2 cellular contexts compared by ENCODE assay signal in the genomic region with DNA sequence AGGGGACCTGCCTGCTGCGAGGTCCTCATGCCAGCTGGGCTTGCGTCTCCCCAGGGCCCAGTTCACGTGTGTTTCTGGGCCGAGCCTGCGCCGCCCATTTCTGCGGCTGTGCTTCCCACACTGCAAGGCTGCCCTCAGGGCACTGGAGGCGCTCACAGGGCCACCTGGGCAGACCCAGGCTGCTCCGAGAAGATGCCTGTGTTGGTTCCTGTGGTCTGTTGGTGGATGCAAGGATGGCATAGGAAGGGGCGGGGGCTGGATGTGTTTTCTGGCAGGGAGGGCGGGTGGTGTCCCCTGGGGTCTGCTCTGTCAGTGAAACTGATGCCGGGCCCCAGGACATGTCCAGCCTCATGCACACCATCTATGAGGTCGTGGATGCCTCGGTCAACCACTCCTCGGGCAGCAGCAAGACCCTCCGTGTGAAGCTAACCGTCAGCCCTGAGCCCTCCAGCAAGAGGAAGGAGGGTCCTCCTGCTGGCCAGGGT.
TF ChIP-seq lines count a peak whose summit lies in the region.

No MANE protein-coding gene starts in this region.

TF ChIP-seq in HepG2, 621 proteins besides CTCF, POLR2A, EP300 and RAD21:
- TF ChIP-seq KLF11 (CRISPR knock-in tag; IDR thresholded peaks at IDR 0.05) (no peak), ZNF776 (CRISPR knock-in tag; IDR thresholded peaks at IDR 0.05) (no peak), ZSCAN12 (CRISPR knock-in tag; IDR thresholded peaks at IDR 0.05) (no peak), NFE2 (CRISPR knock-in tag; IDR thresholded peaks at IDR 0.05) (no peak)
TF ChIP-seq in HepG2: peak in this region for 0.

TF ChIP-seq in H1, 55 proteins besides CTCF, POLR2A, EP300 and RAD21:
- TF ChIP-seq NANOG (IDR thresholded peaks at IDR 0.05; ENCODE audit: insufficient read depth, low read depth, low read length, poor library complexity, severe bottlenecking) (no peak), RXRA (IDR thresholded peaks at IDR 0.05; ENCODE audit: insufficient read depth, low read depth, low read length) (no peak), KDM4A (IDR thresholded peaks at IDR 0.05; ENCODE audit: low read depth, low read length, severe bottlenecking) (no peak), HDAC2 (IDR thresholded peaks at IDR 0.05; ENCODE audit: borderline replicate concordance in 1 of 2, low read depth in 2 of 2, low read length in 2 of 2) (no peak), GABPA (IDR thresholded peaks at IDR 0.05; ENCODE audit: borderline replicate concordance, insufficient read depth, low read length) (no peak), FOSL1 (IDR thresholded peaks at IDR 0.05; ENCODE audit: insufficient read depth, low read depth, low read length) (no peak), GTF2F1 (IDR thresholded peaks at IDR 0.05; ENCODE audit: borderline replicate concordance, low read depth, low read length) (no peak), TAF7 (optimal IDR thresholded peaks at IDR 0.05; ENCODE audit: borderline replicate concordance, low read depth, low read length) (no peak), NRF1 (IDR thresholded peaks at IDR 0.05; ENCODE audit: low read depth, low read length) (no peak), CEBPB (IDR thresholded peaks at IDR 0.05; ENCODE audit: low read depth, low read length) (no peak), SRF (IDR thresholded peaks at IDR 0.05; ENCODE audit: low read depth, low read length) (no peak), RFX5 (IDR thresholded peaks at IDR 0.05; ENCODE audit: borderline replicate concordance, low read depth, low read length) (no peak), JUN (IDR thresholded peaks at IDR 0.05; ENCODE audit: low read depth, low read length) (no peak)
- TF ChIP-seq, protein P1, sequence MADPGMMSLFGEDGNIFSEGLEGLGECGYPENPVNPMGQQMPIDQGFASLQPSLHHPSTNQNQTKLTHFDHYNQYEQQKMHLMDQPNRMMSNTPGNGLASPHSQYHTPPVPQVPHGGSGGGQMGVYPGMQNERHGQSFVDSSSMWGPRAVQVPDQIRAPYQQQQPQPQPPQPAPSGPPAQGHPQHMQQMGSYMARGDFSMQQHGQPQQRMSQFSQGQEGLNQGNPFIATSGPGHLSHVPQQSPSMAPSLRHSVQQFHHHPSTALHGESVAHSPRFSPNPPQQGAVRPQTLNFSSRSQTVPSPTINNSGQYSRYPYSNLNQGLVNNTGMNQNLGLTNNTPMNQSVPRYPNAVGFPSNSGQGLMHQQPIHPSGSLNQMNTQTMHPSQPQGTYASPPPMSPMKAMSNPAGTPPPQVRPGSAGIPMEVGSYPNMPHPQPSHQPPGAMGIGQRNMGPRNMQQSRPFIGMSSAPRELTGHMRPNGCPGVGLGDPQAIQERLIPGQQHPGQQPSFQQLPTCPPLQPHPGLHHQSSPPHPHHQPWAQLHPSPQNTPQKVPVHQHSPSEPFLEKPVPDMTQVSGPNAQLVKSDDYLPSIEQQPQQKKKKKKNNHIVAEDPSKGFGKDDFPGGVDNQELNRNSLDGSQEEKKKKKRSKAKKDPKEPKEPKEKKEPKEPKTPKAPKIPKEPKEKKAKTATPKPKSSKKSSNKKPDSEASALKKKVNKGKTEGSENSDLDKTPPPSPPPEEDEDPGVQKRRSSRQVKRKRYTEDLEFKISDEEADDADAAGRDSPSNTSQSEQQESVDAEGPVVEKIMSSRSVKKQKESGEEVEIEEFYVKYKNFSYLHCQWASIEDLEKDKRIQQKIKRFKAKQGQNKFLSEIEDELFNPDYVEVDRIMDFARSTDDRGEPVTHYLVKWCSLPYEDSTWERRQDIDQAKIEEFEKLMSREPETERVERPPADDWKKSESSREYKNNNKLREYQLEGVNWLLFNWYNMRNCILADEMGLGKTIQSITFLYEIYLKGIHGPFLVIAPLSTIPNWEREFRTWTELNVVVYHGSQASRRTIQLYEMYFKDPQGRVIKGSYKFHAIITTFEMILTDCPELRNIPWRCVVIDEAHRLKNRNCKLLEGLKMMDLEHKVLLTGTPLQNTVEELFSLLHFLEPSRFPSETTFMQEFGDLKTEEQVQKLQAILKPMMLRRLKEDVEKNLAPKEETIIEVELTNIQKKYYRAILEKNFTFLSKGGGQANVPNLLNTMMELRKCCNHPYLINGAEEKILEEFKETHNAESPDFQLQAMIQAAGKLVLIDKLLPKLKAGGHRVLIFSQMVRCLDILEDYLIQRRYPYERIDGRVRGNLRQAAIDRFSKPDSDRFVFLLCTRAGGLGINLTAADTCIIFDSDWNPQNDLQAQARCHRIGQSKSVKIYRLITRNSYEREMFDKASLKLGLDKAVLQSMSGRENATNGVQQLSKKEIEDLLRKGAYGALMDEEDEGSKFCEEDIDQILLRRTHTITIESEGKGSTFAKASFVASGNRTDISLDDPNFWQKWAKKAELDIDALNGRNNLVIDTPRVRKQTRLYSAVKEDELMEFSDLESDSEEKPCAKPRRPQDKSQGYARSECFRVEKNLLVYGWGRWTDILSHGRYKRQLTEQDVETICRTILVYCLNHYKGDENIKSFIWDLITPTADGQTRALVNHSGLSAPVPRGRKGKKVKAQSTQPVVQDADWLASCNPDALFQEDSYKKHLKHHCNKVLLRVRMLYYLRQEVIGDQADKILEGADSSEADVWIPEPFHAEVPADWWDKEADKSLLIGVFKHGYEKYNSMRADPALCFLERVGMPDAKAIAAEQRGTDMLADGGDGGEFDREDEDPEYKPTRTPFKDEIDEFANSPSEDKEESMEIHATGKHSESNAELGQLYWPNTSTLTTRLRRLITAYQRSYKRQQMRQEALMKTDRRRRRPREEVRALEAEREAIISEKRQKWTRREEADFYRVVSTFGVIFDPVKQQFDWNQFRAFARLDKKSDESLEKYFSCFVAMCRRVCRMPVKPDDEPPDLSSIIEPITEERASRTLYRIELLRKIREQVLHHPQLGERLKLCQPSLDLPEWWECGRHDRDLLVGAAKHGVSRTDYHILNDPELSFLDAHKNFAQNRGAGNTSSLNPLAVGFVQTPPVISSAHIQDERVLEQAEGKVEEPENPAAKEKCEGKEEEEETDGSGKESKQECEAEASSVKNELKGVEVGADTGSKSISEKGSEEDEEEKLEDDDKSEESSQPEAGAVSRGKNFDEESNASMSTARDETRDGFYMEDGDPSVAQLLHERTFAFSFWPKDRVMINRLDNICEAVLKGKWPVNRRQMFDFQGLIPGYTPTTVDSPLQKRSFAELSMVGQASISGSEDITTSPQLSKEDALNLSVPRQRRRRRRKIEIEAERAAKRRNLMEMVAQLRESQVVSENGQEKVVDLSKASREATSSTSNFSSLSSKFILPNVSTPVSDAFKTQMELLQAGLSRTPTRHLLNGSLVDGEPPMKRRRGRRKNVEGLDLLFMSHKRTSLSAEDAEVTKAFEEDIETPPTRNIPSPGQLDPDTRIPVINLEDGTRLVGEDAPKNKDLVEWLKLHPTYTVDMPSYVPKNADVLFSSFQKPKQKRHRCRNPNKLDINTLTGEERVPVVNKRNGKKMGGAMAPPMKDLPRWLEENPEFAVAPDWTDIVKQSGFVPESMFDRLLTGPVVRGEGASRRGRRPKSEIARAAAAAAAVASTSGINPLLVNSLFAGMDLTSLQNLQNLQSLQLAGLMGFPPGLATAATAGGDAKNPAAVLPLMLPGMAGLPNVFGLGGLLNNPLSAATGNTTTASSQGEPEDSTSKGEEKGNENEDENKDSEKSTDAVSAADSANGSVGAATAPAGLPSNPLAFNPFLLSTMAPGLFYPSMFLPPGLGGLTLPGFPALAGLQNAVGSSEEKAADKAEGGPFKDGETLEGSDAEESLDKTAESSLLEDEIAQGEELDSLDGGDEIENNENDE (IDR thresholded peaks at IDR 0.05; ENCODE audit: insufficient replicate concordance, low read length): no peak
TF ChIP-seq in H1: peak in this region for 0.
